In genomic region chr1:86833461-86834215, GRCh38 we compare ENCODE assay signal across 1 cellular context.
TF ChIP-seq lines count a peak whose summit lies in the region.

No MANE protein-coding gene starts in this region.

TF ChIP-seq in HepG2, 621 proteins besides CTCF, POLR2A, EP300 and RAD21 (continued from another document and continues in another):
- TF ChIP-seq ARID5B (CRISPR knock-in tag; IDR thresholded peaks at IDR 0.05), result peak; percentile 38; the same call in 1 of the 2 replicates
- no peak for TF ChIP-seq ZNF276 (CRISPR knock-in tag; IDR thresholded peaks at IDR 0.05; ENCODE audit: low read depth)
- peak; percentile 71 for TF ChIP-seq ZNF644 (CRISPR knock-in tag; IDR thresholded peaks at IDR 0.05; ENCODE audit: low read depth)
- peak; percentile 89 for TF ChIP-seq SMC3 (IDR thresholded peaks at IDR 0.05; ENCODE audit: low read length)
- TF ChIP-seq KDM5B (CRISPR knock-in tag; IDR thresholded peaks at IDR 0.05; ENCODE audit: borderline replicate concordance), result no peak
- 0 out of 2 replicates have a peak, but pooled peaks have one; percentile 16 for TF ChIP-seq SAP130 (CRISPR knock-in tag; IDR thresholded peaks at IDR 0.05; ENCODE audit: low read depth)
- no peak for TF ChIP-seq TARDBP (CRISPR knock-in tag; IDR thresholded peaks at IDR 0.05)
- TF ChIP-seq HDAC2 (CRISPR knock-in tag; IDR thresholded peaks at IDR 0.05), result peak; percentile 28; the same call in 1 of the 2 replicates
- no peak for TF ChIP-seq HIVEP1 (CRISPR knock-in tag; IDR thresholded peaks at IDR 0.05)
- no peak for TF ChIP-seq ZNF432 (CRISPR knock-in tag; IDR thresholded peaks at IDR 0.05; ENCODE audit: borderline replicate concordance)
- peak; percentile 99 for TF ChIP-seq ZNF329 (CRISPR knock-in tag; IDR thresholded peaks at IDR 0.05; ENCODE audit: low read depth)
- no peak for TF ChIP-seq ELF1 (CRISPR knock-in tag; IDR thresholded peaks at IDR 0.05)
- TF ChIP-seq SPEN (CRISPR knock-in tag; IDR thresholded peaks at IDR 0.05; ENCODE audit: low read depth), result 0 out of 2 replicates have a peak, but pooled peaks have one; percentile 33
- no peak for TF ChIP-seq SP1 (IDR thresholded peaks at IDR 0.05)
- no peak for TF ChIP-seq SP1 (CRISPR knock-in tag; IDR thresholded peaks at IDR 0.05)
- TF ChIP-seq ZNF558 (CRISPR knock-in tag; IDR thresholded peaks at IDR 0.05; ENCODE audit: borderline replicate concordance), result no peak
- peak; percentile 39; the same call in 1 of the 2 replicates for TF ChIP-seq ZNF567 (CRISPR knock-in tag; IDR thresholded peaks at IDR 0.05; ENCODE audit: borderline replicate concordance)
- TF ChIP-seq CEBPB (IDR thresholded peaks at IDR 0.05; ENCODE audit: borderline replicate concordance, low read depth, low read length), result peak; percentile 88
- 0 out of 2 replicates have a peak, but pooled peaks have one; percentile 21 for TF ChIP-seq ZNF710 (CRISPR knock-in tag; IDR thresholded peaks at IDR 0.05; ENCODE audit: borderline replicate concordance)
- 0 out of 2 replicates have a peak, but pooled peaks have one; percentile 29 for TF ChIP-seq KAT8 (CRISPR knock-in tag; IDR thresholded peaks at IDR 0.05)
- no peak for TF ChIP-seq PREB (CRISPR knock-in tag; IDR thresholded peaks at IDR 0.05)
- TF ChIP-seq CEBPG (CRISPR knock-in tag; IDR thresholded peaks at IDR 0.05), result peak; percentile 58; the same call in 1 of the 2 replicates
- TF ChIP-seq ZNF24 (IDR thresholded peaks at IDR 0.05), result no peak
- no peak for TF ChIP-seq ZNF674 (CRISPR knock-in tag; IDR thresholded peaks at IDR 0.05; ENCODE audit: low read depth)
- peak; percentile 26; the same call in 1 of the 2 replicates for TF ChIP-seq FOSL2 (CRISPR knock-in tag; IDR thresholded peaks at IDR 0.05)
- TF ChIP-seq ATM (IDR thresholded peaks at IDR 0.05; ENCODE audit: borderline replicate concordance), result no peak
- 0 out of 2 replicates have a peak, but pooled peaks have one; percentile 14 for TF ChIP-seq MIXL1 (CRISPR knock-in tag; IDR thresholded peaks at IDR 0.05)
- no peak for TF ChIP-seq NR3C1 (CRISPR knock-in tag; IDR thresholded peaks at IDR 0.05)
- TF ChIP-seq ZNF552 (CRISPR knock-in tag; IDR thresholded peaks at IDR 0.05; ENCODE audit: borderline replicate concordance), result no peak
- 0 out of 2 replicates have a peak, but pooled peaks have one; percentile 16 for TF ChIP-seq ZNF292 (CRISPR knock-in tag; IDR thresholded peaks at IDR 0.05; ENCODE audit: borderline replicate concordance, low read depth)
- peak; percentile 62; the same call in 1 of the 2 replicates for TF ChIP-seq ZNF790 (CRISPR knock-in tag; IDR thresholded peaks at IDR 0.05; ENCODE audit: borderline replicate concordance)
- no peak for TF ChIP-seq ATF3 (CRISPR knock-in tag; IDR thresholded peaks at IDR 0.05)
- no peak for TF ChIP-seq SATB2 (CRISPR knock-in tag; IDR thresholded peaks at IDR 0.05)
- no peak for TF ChIP-seq ZBTB39 (CRISPR knock-in tag; IDR thresholded peaks at IDR 0.05)
- TF ChIP-seq GATAD1 (CRISPR knock-in tag; IDR thresholded peaks at IDR 0.05), result 0 out of 2 replicates have a peak, but pooled peaks have one; percentile 36
- peak; percentile 30 for TF ChIP-seq XRCC5 (optimal IDR thresholded peaks at IDR 0.05; ENCODE audit: low read length)
- TF ChIP-seq IRX3 (CRISPR knock-in tag; IDR thresholded peaks at IDR 0.05; ENCODE audit: borderline replicate concordance, low read depth), result no peak
- TF ChIP-seq TEAD2 (CRISPR knock-in tag; IDR thresholded peaks at IDR 0.05), result no peak
- no peak for TF ChIP-seq ZNF749 (CRISPR knock-in tag; IDR thresholded peaks at IDR 0.05; ENCODE audit: borderline replicate concordance)
- 0 out of 2 replicates have a peak, but pooled peaks have one; percentile 49 for TF ChIP-seq ZGPAT (CRISPR knock-in tag; IDR thresholded peaks at IDR 0.05)
- peak; percentile 24; the same call in 1 of the 2 replicates for TF ChIP-seq HNF4G (IDR thresholded peaks at IDR 0.05; ENCODE audit: borderline replicate concordance, low read depth, low read length)
- no peak for TF ChIP-seq HNF4G (CRISPR knock-in tag; IDR thresholded peaks at IDR 0.05; ENCODE audit: borderline replicate concordance, low read depth)
- TF ChIP-seq ZNF878 (CRISPR knock-in tag; IDR thresholded peaks at IDR 0.05), result 0 out of 2 replicates have a peak, but pooled peaks have one; percentile 35
- TF ChIP-seq ZNF563 (CRISPR knock-in tag; IDR thresholded peaks at IDR 0.05), result peak; percentile 53
- peak; percentile 77; the same call in 1 of the 2 replicates for TF ChIP-seq ZMYM4 (CRISPR knock-in tag; IDR thresholded peaks at IDR 0.05)
- no peak for TF ChIP-seq MNT (IDR thresholded peaks at IDR 0.05)
- no peak for TF ChIP-seq ZNF598 (CRISPR knock-in tag; IDR thresholded peaks at IDR 0.05; ENCODE audit: borderline replicate concordance)
- peak; percentile 83; the same call in 1 of the 2 replicates for TF ChIP-seq ZNF343 (CRISPR knock-in tag; IDR thresholded peaks at IDR 0.05)
- 0 out of 2 replicates have a peak, but pooled peaks have one; percentile 25 for TF ChIP-seq ZNF350 (CRISPR knock-in tag; IDR thresholded peaks at IDR 0.05; ENCODE audit: borderline replicate concordance, low read depth)
- TF ChIP-seq ZFX (CRISPR knock-in tag; IDR thresholded peaks at IDR 0.05; ENCODE audit: low read depth), result 0 out of 2 replicates have a peak, but pooled peaks have one; percentile 26
